11 cellular contexts compared by ENCODE assay signal in genomic region chr7:123824754-123825067, GRCh38. TPM values are rescaled to one million over a fixed set of nuclear protein-coding genes. Genes with fewer than 3 reads are reported as not detected.
A peak's percentile ranks its signal among the peaks of the same experiment; 100 is the strongest.
DNase-seq lines count a peak whose midpoint lies in the region; ATAC-seq, FAIRE-seq and TF ChIP-seq lines count a peak whose summit lies in the region.
"Had no signal": no experiment of that assay in that cellular context is flagged by ENCODE, and none has a peak within 500 bp of the region (broad histone marks: within the 10 kb centered on the region; RNA-seq: fewer than 3 reads in every experiment).

No MANE protein-coding gene starts in this region.

- in situ Hi-C loops in gastrocnemius medialis (cut with MboI; ENCODE audit: low sequenced_read_pairs in 4 of 4), result no loop called here

- H3K27me3 ChIP-seq in gastrocnemius medialis, result no peaks in the 10 kb centered on the region

- no peak for FAIRE-seq in GM12891 (lab: Jason Lieb, UNC)

- H3K4me3 ChIP-seq in epithelial cell of esophagus (ENCODE audit: low read length) (no peak overlapping the region), gastrocnemius medialis (no peak overlapping the region)

- ATAC-seq in GM18907 (IDR thresholded peaks at IDR 0.05; ENCODE audit: unreplicated experiment), result peak; percentile 39
- peak; percentile 39 for ATAC-seq in GM21717 (IDR thresholded peaks at IDR 0.05; ENCODE audit: unreplicated experiment)
- no peak for ATAC-seq in gastrocnemius medialis

- H3K4me1 ChIP-seq in gastrocnemius medialis, result no peaks in the 10 kb centered on the region

- no peaks in the 10 kb centered on the region for H3K9me3 ChIP-seq in gastrocnemius medialis

- no peak overlapping the region for H3K27ac ChIP-seq in gastrocnemius medialis

- TF ChIP-seq CTCF in epithelial cell of esophagus (IDR thresholded peaks at IDR 0.05; ENCODE audit: insufficient read depth, low read depth, low read length, missing control alignments), result no peak
- no peak for TF ChIP-seq CTCF in gastrocnemius medialis (IDR thresholded peaks at IDR 0.05 in 4 of 5, conservative IDR thresholded peaks at IDR 0.05 in 1 of 5)

- peak; percentile 2 for DNase-seq in NCI-H1092 (lab: John Stamatoyannopoulos, UW)
- peak; percentile 16 for DNase-seq in epithelial cell of esophagus (ENCODE audit: low read depth)
- DNase-seq in activated effector memory CD4-positive, alpha-beta T cell treated with Interleukin-2 at 50 U/mL for 16 hours, result no peak
- DNase-seq in gastrocnemius medialis, result no peak
- DNase-seq in hypothalamus (lab: John Stamatoyannopoulos, UW), result no peak
- DNase-seq in GM12891 (ENCODE audit: insufficient read length, low spot score), result no peak

- TF ChIP-seq POLR2A in gastrocnemius medialis (IDR thresholded peaks at IDR 0.05) (no peak), GM12891 (IDR thresholded peaks at IDR 0.05; ENCODE audit: low read depth, low read length) (no peak)

- H3K36me3 ChIP-seq in gastrocnemius medialis, result no peaks in the 10 kb centered on the region

- intact Hi-C loops in gastrocnemius medialis (cut with DNase I; ENCODE audit: low total_unique reads), result no loop called here

TF ChIP-seq in GM12891, 5 proteins besides CTCF, POLR2A, EP300 and RAD21:
- TF ChIP-seq POU2F2 (IDR thresholded peaks at IDR 0.05; ENCODE audit: low read depth, low read length) (no peak), POLR2AphosphoS5 (IDR thresholded peaks at IDR 0.05; ENCODE audit: low read depth, low read length) (no peak), PAX5 (IDR thresholded peaks at IDR 0.05; ENCODE audit: insufficient read depth, low read length, severe bottlenecking) (no peak), TAF1 (IDR thresholded peaks at IDR 0.05; ENCODE audit: low read depth, low read length) (no peak), SPI1 (IDR thresholded peaks at IDR 0.05; ENCODE audit: low read depth, low read length) (no peak)

RNA-seq across cellular contexts. Expression of gene HYAL4, which starts 20.3 kb away (rescaled TPM):
- total RNA-seq in gastrocnemius medialis, result 10 to 100 TPM in 1 of 4 donors, 1 to 10 TPM in 2, under 1 TPM in 1; 0.73 to 11.0 (median 5.7) TPM
- 0.22 TPM for polyA plus RNA-seq in GM12891 (2012; ENCODE audit: low read depth, missing spikeins)
- total RNA-seq: activated CD8-positive, alpha-beta memory T cell treated with anti-CD3 and anti-CD28 coated beads for 36 hours; kidney epithelial cell; temporal lobe had no signal

Comparison
In these comparisons a context has a peak if more than half of its experiments do, and no peak if none do; other contexts are left out.
1. ATAC-seq: peak in GM18907 (single experiment) and GM21717 (single experiment); none in gastrocnemius medialis (0 of 2).
2. DNase-seq: peak in NCI-H1092 (single experiment) and epithelial cell of esophagus (single experiment); none in activated effector memory CD4-positive, alpha-beta T cell treated with Interleukin-2 at 50 U/mL for 16 hours (single experiment), gastrocnemius medialis (0 of 2), hypothalamus (0 of 51) and GM12891 (single experiment).